Comparison of ENCODE assay signal across 8 cellular contexts in genomic region chr17:28916302-28916934, GRCh38. TPM values are rescaled to one million over a fixed set of nuclear protein-coding genes. Genes with fewer than 3 reads are reported as not detected.
DNase-seq lines count a peak whose midpoint lies in the region; ATAC-seq, FAIRE-seq and TF ChIP-seq lines count a peak whose summit lies in the region.

No MANE protein-coding gene starts in this region.

- CTCF ChIA-PET in GM10248 (lab: Yijun Ruan, JAX) (interaction anchor here (0.7 to 5.7 kb wide), 13 partner anchors 9 to 291 kb away, joined by 3 to 42 read pairs (median 7); partner anchors contain the start of genes DHRS13, FLOT2 and TLCD1), PC-3 (lab: Charles Lee) (no interaction called here), K562 (lab: Yijun Ruan, JAX; ENCODE audit: low intra/inter-chr PET ratio) (interaction anchor here (0.7 to 3.2 kb wide), 4 partner anchors 11 to 190 kb away, joined by 3 to 15 read pairs (median 3); partner anchors contain the start of gene TLCD1)

- H3K9me1 ChIP-seq in K562 (ENCODE audit: control insufficient read depth, insufficient read depth, low read length) = peaks cover 5% of the 10 kb centered on the region
- H3K9me1 ChIP-seq in keratinocyte (ENCODE audit: control insufficient read depth, extremely low read depth, insufficient read depth, low read length) = no peaks in the 10 kb centered on the region

- dilution Hi-C loops in keratinocyte (cut with MboI; ENCODE audit: extremely low pct_ligation_motif_present, low sequenced_read_pairs) = no loop called here

- FAIRE-seq in K562 (lab: Jason Lieb, UNC) (peak; percentile 87), keratinocyte (lab: Jason Lieb, UNC) (no peak)

- TF ChIP-seq RAD21 in K562 (CRISPR knock-in tag; conservative IDR thresholded peaks at IDR 0.05 in 1 of 2, IDR thresholded peaks at IDR 0.05 in 1 of 2) = peak; percentile 76 to 84

- no peak overlapping the region for H3K4me3 ChIP-seq in PC-3 (ENCODE audit: low read length)
- no peak overlapping the region for H3K4me3 ChIP-seq in K562
- no peak overlapping the region for H3K4me3 ChIP-seq in keratinocyte (ENCODE audit: control insufficient read depth in 2 of 3, extremely low read depth in 1 of 3, insufficient read depth in 2 of 3, low read depth in 1 of 3, low read length in 3 of 3)

- TF ChIP-seq CTCF in 22Rv1 (IDR thresholded peaks at IDR 0.05) (peak; percentile 83), GM10248 (IDR thresholded peaks at IDR 0.05; ENCODE audit: control extremely low read depth, extremely low read depth, low read depth, missing control alignments) (peak; percentile 68), PC-3 (conservative IDR thresholded peaks at IDR 0.05; ENCODE audit: low read depth, low read length) (peak; percentile 67), K562 (IDR thresholded peaks at IDR 0.05 in 2 of 3, conservative IDR thresholded peaks at IDR 0.05 in 1 of 3; ENCODE audit: insufficient read depth in 2 of 3, low read depth in 1 of 3, low read length in 3 of 3) (peak; percentile 73 to 82 (median 76)), keratinocyte (optimal IDR thresholded peaks at IDR 0.05 in 1 of 3, IDR thresholded peaks at IDR 0.05 in 1 of 3, conservative IDR thresholded peaks at IDR 0.05 in 1 of 3; ENCODE audit: extremely low read depth in 1 of 3, insufficient read depth in 2 of 3, low read length in 3 of 3) (peak; percentile 38 to 57 (median 54))

- H3F3A ChIP-seq in PC-3 (ENCODE audit: low read length, unreplicated experiment) = peaks cover 4% of the 10 kb centered on the region

- H3K27ac ChIP-seq in 22Rv1 (peak overlapping the region; percentile 22; the same call in 1 of the 2 replicates), PC-3 (ENCODE audit: low read length) (no peak overlapping the region), K562 (ENCODE audit: extremely low read depth, low read depth, low read length) (no peak overlapping the region; the same call in 2 of the 3 replicates), keratinocyte (ENCODE audit: control insufficient read depth, insufficient read depth, low read length) (no peak overlapping the region)

- no peaks in the 10 kb centered on the region for H3K9me2 ChIP-seq in PC-3 (replicated peaks; ENCODE audit: low read length)

- H3K79me2 ChIP-seq in PC-3 (ENCODE audit: low read length) (no peaks in the 10 kb centered on the region), K562 (ENCODE audit: control insufficient read depth, insufficient read depth, low read length) (peaks cover 5% of the 10 kb centered on the region; the same call in 1 of the 3 replicates), keratinocyte (ENCODE audit: control insufficient read depth, insufficient read depth, low read length) (no peaks in the 10 kb centered on the region)

- TF ChIP-seq EP300 in K562 (IDR thresholded peaks at IDR 0.05; ENCODE audit: low read length) = no peak

- DNase-seq in GM10248 (ENCODE audit: extremely low spot score) = no peak
- DNase-seq in PC-3 = no peak
- DNase-seq in K562 (ENCODE audit: extremely low read depth in 1 of 4, low spot score in 3 of 4) = peak in 2 of 4 experiments; percentile 44 to 73
- no peak for DNase-seq in keratinocyte (ENCODE audit: low read depth, low spot score)
- peak; percentile 42 for DNase-seq in stimulated activated naive CD8-positive, alpha-beta T cell treated with anti-CD3 and anti-CD28 coated beads, Interleukin-15, Interleukin-2, amounts not matched to agents 100 U/mL and 50 U/mL, for 24 hours
- no peak for DNase-seq in NCI-H2081 treated with DMSO at 0.1 percent for 48 hours (lab: John Stamatoyannopoulos, UW)

- intact Hi-C loops in PC-3 (cut with micrococcal nuclease) (no loop called here), K562 (cut with micrococcal nuclease) (loop anchor here (1.0 to 2.0 kb wide), 3 partner anchors 68 to 189 kb away; no protein-coding TSS in a partner anchor)

- H3K4me2 ChIP-seq in PC-3 (ENCODE audit: low read length) = no peak overlapping the region
- no peak overlapping the region for H3K4me2 ChIP-seq in K562 (ENCODE audit: insufficient read depth, low read length)
- no peak overlapping the region for H3K4me2 ChIP-seq in keratinocyte (ENCODE audit: control insufficient read depth, extremely low read depth, insufficient read depth, low read depth, low read length)

- H3K9me3 ChIP-seq in PC-3 (ENCODE audit: low read length) = no peaks in the 10 kb centered on the region
- H3K9me3 ChIP-seq in K562 (replicated peaks; ENCODE audit: control insufficient read depth, insufficient read depth, low read depth, low read length) = peaks cover 4% of the 10 kb centered on the region; the same call in 1 of the 2 replicates
- H3K9me3 ChIP-seq in keratinocyte (ENCODE audit: control insufficient read depth, low read depth, low read length) = peaks cover 6% of the 10 kb centered on the region

- H4K20me1 ChIP-seq in PC-3 (ENCODE audit: low read length) (no peaks in the 10 kb centered on the region), K562 (replicated peaks; ENCODE audit: control insufficient read depth, insufficient read depth, low read length) (peaks cover 5% of the 10 kb centered on the region), keratinocyte (ENCODE audit: control insufficient read depth, extremely low read depth, insufficient read depth, low read length) (no peaks in the 10 kb centered on the region)

- WGBS in K562 (ENCODE audit: insufficient coverage, low coverage, missing lambda C conversion rate) = 63% methylated on average over 6 of the region's 6 CpGs

- H3K36me3 ChIP-seq in PC-3 (ENCODE audit: low read depth, low read length) = peaks cover 59% of the 10 kb centered on the region
- peaks cover 92% of the 10 kb centered on the region for H3K36me3 ChIP-seq in K562 (ENCODE audit: control insufficient read depth, insufficient read depth, low read length)
- H3K36me3 ChIP-seq in keratinocyte (ENCODE audit: control insufficient read depth in 2 of 2, extremely low read depth in 1 of 2, insufficient read depth in 2 of 2, low read length in 2 of 2) = peaks cover 60 to 72% of the 10 kb centered on the region in 2 experiments

- ATAC-seq in PC-3 (peak; percentile 56), K562 (peak; percentile 82), HG03108 (IDR thresholded peaks at IDR 0.05; ENCODE audit: unreplicated experiment) (no peak)
- no peak for ATAC-seq in stimulated activated naive CD8-positive, alpha-beta T cell treated with anti-CD3 and anti-CD28 coated beads, Interleukin-15, Interleukin-2, amounts not matched to agents 100 U/mL and 50 U/mL, for 24 hours

- no peak for TF ChIP-seq POLR2A in K562 (conservative IDR thresholded peaks at IDR 0.05)

- in situ Hi-C loops in K562 (cut with MboI) = no loop called here

- no TSS peak for BruUV-seq in PC-3 (replicated peaks; lab: Mats Ljungman, UMichigan)
- no TSS peak for BruUV-seq in K562 (replicated peaks; lab: Mats Ljungman, UMichigan)

- H3K4me1 ChIP-seq in PC-3 (ENCODE audit: insufficient read depth, low read length) (no peaks in the 10 kb centered on the region), K562 (replicated peaks in 1 of 2; ENCODE audit: control insufficient read depth in 2 of 2, insufficient read depth in 2 of 2, low read length in 2 of 2) (peaks cover 17 to 18% of the 10 kb centered on the region in 2 experiments), keratinocyte (ENCODE audit: control insufficient read depth, extremely low read depth, insufficient read depth, low read length) (no peaks in the 10 kb centered on the region)

- H3K27me3 ChIP-seq in PC-3 (ENCODE audit: low read length) (no peaks in the 10 kb centered on the region), K562 (ENCODE audit: control insufficient read depth in 2 of 2, insufficient read depth in 2 of 2, low read length in 2 of 2) (no peaks in the 10 kb centered on the region), keratinocyte (ENCODE audit: control insufficient read depth, extremely low read depth, insufficient read depth, low read length) (no peaks in the 10 kb centered on the region)

- no peak overlapping the region for H3K9ac ChIP-seq in PC-3 (ENCODE audit: low read length)
- no peak overlapping the region for H3K9ac ChIP-seq in K562 (ENCODE audit: insufficient read depth in 1 of 2, low read depth in 2 of 2, low read length in 2 of 2)
- no peak overlapping the region for H3K9ac ChIP-seq in keratinocyte (ENCODE audit: control insufficient read depth, extremely low read depth, insufficient read depth, low read length)

- H2AFZ ChIP-seq in PC-3 (ENCODE audit: low read length) (no peak overlapping the region), K562 (ENCODE audit: low read depth, low read length) (no peak overlapping the region), keratinocyte (ENCODE audit: control insufficient read depth, low read length) (no peak overlapping the region)

- POLR2A ChIA-PET in GM10248 (lab: Yijun Ruan, JAX) = no interaction called here
- POLR2A ChIA-PET in PC-3 (lab: Charles Lee; ENCODE audit: unreplicated experiment) = interaction anchor here (0.6 to 0.7 kb wide), 2 partner anchors 13 to 35 kb away, joined by 4 to 5 read pairs; partner anchors contain the start of genes DHRS13 and PHF12
- POLR2A ChIA-PET in K562 (lab: Yijun Ruan, JAX) = interaction anchor here (1.1 to 3.7 kb wide), 5 partner anchors 10 to 269 kb away, joined by 3 to 14 read pairs (median 5); no protein-coding TSS in a partner anchor

RNA-seq across cellular contexts. Expression of gene DHRS13, which starts 13.5 kb away (rescaled TPM):
- total RNA-seq in PC-3 (2014; rRNA removed) = 4.9 and 5.1 TPM in 2 replicates
- total RNA-seq in K562 (2011; cell fraction: chromatin; rRNA removed; ENCODE audit: low replicate concordance) = 64.4 and 82.9 TPM in 2 replicates
- 76.9 and 79.7 TPM in 2 replicates for total RNA-seq in K562 (2011; cell fraction: nucleolus; rRNA removed)
- 79.7 and 82.1 TPM in 2 replicates for total RNA-seq in K562 (2011; cell fraction: nucleoplasm; rRNA removed)
- 52.3 and 56.7 TPM in 2 replicates for total RNA-seq in K562 (2014; rRNA removed)
- total RNA-seq in K562 (2014; rRNA removed; fragmentation: Illumina TruSeq; extraction: Trizol) = 21.5 and 25.2 TPM in 2 replicates
- 31.2 and 33.5 TPM in 2 replicates for total RNA-seq in K562 (2015; rRNA removed; fragmentation: Illumina TruSeq; extraction: Trizol)
- 39.5 and 42.4 TPM in 2 replicates for total RNA-seq in K562 (2021)
- 26.9 and 36.3 TPM in 2 replicates for polyA plus RNA-seq in K562 (2011; rRNA removed)
- 40.5 and 70.4 TPM in 2 replicates for polyA plus RNA-seq in K562 (2011; cell fraction: cytosol; rRNA removed)
- polyA plus RNA-seq in K562 (2011; cell fraction: nucleus; rRNA removed) = 24.6 and 32.8 TPM in 2 replicates
- polyA plus RNA-seq in K562 (2012) = 19.4 and 24.0 TPM in 2 replicates
- polyA plus RNA-seq in K562 (2014; fragmentation: Illumina TruSeq; extraction: Trizol) = 30.2 and 32.3 TPM in 2 replicates
- under 1 TPM in 1 of 2 experiments, not detected in 1; 0.32 TPM for polyA plus RNA-seq in K562 (2014; fragmentation: Nextera tagmentation; extraction: Ambion mirVana)
- polyA plus RNA-seq in K562 (2014; rRNA removed) = 44.9 and 53.3 TPM in 2 replicates
- polyA minus RNA-seq in K562 (2011; rRNA and poly(A)+ RNA removed) = 25.0 and 26.0 TPM in 2 replicates
- 14.7 and 20.7 TPM in 2 replicates for polyA minus RNA-seq in K562 (2011; cell fraction: cytosol; rRNA and poly(A)+ RNA removed)
- polyA minus RNA-seq in K562 (2011; cell fraction: nucleus; rRNA and poly(A)+ RNA removed) = 16.6 and 16.9 TPM in 2 replicates
- 1.7 to 4.0 TPM (median 3.4 TPM) in 3 replicates for polyA plus RNA-seq in keratinocyte
- polyA plus RNA-seq in keratinocyte (2011; ENCODE audit: low read depth) = 1.1 TPM
- polyA plus RNA-seq in keratinocyte (2011; cell fraction: cytosol; rRNA removed) = 1.9 TPM in 2 replicates
- 2.8 and 3.0 TPM in 2 replicates for polyA plus RNA-seq in keratinocyte (2011; cell fraction: nucleus; rRNA removed)
- polyA plus RNA-seq in keratinocyte (2012; ENCODE audit: low replicate concordance) = 1.0 and 2.6 TPM in 2 replicates
- 0.89 to 4.7 TPM (median 3.5 TPM) in 3 replicates for polyA minus RNA-seq in keratinocyte
- polyA minus RNA-seq in keratinocyte (2011; cell fraction: cytosol; rRNA and poly(A)+ RNA removed) = 1.3 TPM
- polyA minus RNA-seq in keratinocyte (2011; cell fraction: nucleus; rRNA and poly(A)+ RNA removed) = 0.70 and 0.95 TPM in 2 replicates

RNA-seq across cellular contexts. Expression of gene FLOT2, which starts 18.9 kb away (rescaled TPM):
- total RNA-seq in PC-3 (2014; rRNA removed) = 23.1 and 34.7 TPM in 2 replicates
- total RNA-seq in K562 (2011; cell fraction: chromatin; rRNA removed; ENCODE audit: low replicate concordance) = 71.3 and 104 TPM in 2 replicates
- total RNA-seq in K562 (2011; cell fraction: nucleolus; rRNA removed) = 66.8 and 70.7 TPM in 2 replicates
- total RNA-seq in K562 (2011; cell fraction: nucleoplasm; rRNA removed) = 69.2 and 74.4 TPM in 2 replicates
- total RNA-seq in K562 (2014; rRNA removed) = 41.7 and 47.7 TPM in 2 replicates
- 22.8 and 28.5 TPM in 2 replicates for total RNA-seq in K562 (2014; rRNA removed; fragmentation: Illumina TruSeq; extraction: Trizol)
- 38.1 and 40.6 TPM in 2 replicates for total RNA-seq in K562 (2015; rRNA removed; fragmentation: Illumina TruSeq; extraction: Trizol)
- total RNA-seq in K562 (2021) = 138 and 143 TPM in 2 replicates
- 90.8 and 99.7 TPM in 2 replicates for polyA plus RNA-seq in K562 (2011; rRNA removed)
- 118 and 151 TPM in 2 replicates for polyA plus RNA-seq in K562 (2011; cell fraction: cytosol; rRNA removed)
- polyA plus RNA-seq in K562 (2011; cell fraction: nucleus; rRNA removed) = 86.5 and 110 TPM in 2 replicates
- polyA plus RNA-seq in K562 (2012) = 106 and 168 TPM in 2 replicates
- polyA plus RNA-seq in K562 (2014; fragmentation: Illumina TruSeq; extraction: Trizol) = 87.8 and 95.5 TPM in 2 replicates
- 10 to 100 TPM; 17.5 to 30.1 TPM for polyA plus RNA-seq in K562 (2014; fragmentation: Nextera tagmentation; extraction: Ambion mirVana)
- 72.2 and 72.7 TPM in 2 replicates for polyA plus RNA-seq in K562 (2014; rRNA removed)
- polyA minus RNA-seq in K562 (2011; rRNA and poly(A)+ RNA removed) = 114 and 143 TPM in 2 replicates
- 86.6 and 88.6 TPM in 2 replicates for polyA minus RNA-seq in K562 (2011; cell fraction: cytosol; rRNA and poly(A)+ RNA removed)
- 16.2 and 18.3 TPM in 2 replicates for polyA minus RNA-seq in K562 (2011; cell fraction: nucleus; rRNA and poly(A)+ RNA removed)
- polyA plus RNA-seq in keratinocyte = 50.7 to 79.4 TPM (median 67.2 TPM) in 3 replicates
- 40.9 TPM for polyA plus RNA-seq in keratinocyte (2011; ENCODE audit: low read depth)
- 64.5 and 90.7 TPM in 2 replicates for polyA plus RNA-seq in keratinocyte (2011; cell fraction: cytosol; rRNA removed)
- 53.1 and 62.0 TPM in 2 replicates for polyA plus RNA-seq in keratinocyte (2011; cell fraction: nucleus; rRNA removed)
- 20.8 and 84.9 TPM in 2 replicates for polyA plus RNA-seq in keratinocyte (2012; ENCODE audit: low replicate concordance)
- 85.8 to 208 TPM (median 114 TPM) in 3 replicates for polyA minus RNA-seq in keratinocyte
- polyA minus RNA-seq in keratinocyte (2011; cell fraction: cytosol; rRNA and poly(A)+ RNA removed) = 87.1 TPM
- polyA minus RNA-seq in keratinocyte (2011; cell fraction: nucleus; rRNA and poly(A)+ RNA removed) = 20.3 and 33.7 TPM in 2 replicates

RNA-seq across cellular contexts. Expression of gene PHF12, which starts 34.9 kb away (rescaled TPM):
- total RNA-seq in PC-3 (2014; rRNA removed) = 20.6 and 25.0 TPM in 2 replicates
- 126 and 135 TPM in 2 replicates for total RNA-seq in K562 (2011; cell fraction: chromatin; rRNA removed; ENCODE audit: low replicate concordance)
- 70.4 and 78.8 TPM in 2 replicates for total RNA-seq in K562 (2011; cell fraction: nucleolus; rRNA removed)
- total RNA-seq in K562 (2011; cell fraction: nucleoplasm; rRNA removed) = 90.9 and 130 TPM in 2 replicates
- total RNA-seq in K562 (2014; rRNA removed) = 17.7 and 18.7 TPM in 2 replicates
- 8.2 and 8.3 TPM in 2 replicates for total RNA-seq in K562 (2014; rRNA removed; fragmentation: Illumina TruSeq; extraction: Trizol)
- total RNA-seq in K562 (2015; rRNA removed; fragmentation: Illumina TruSeq; extraction: Trizol) = 10.4 and 12.0 TPM in 2 replicates
- total RNA-seq in K562 (2021) = 24.0 and 31.3 TPM in 2 replicates
- 13.5 and 27.0 TPM in 2 replicates for polyA plus RNA-seq in K562 (2011; rRNA removed)
- polyA plus RNA-seq in K562 (2011; cell fraction: cytosol; rRNA removed) = 17.1 and 19.2 TPM in 2 replicates
- polyA plus RNA-seq in K562 (2011; cell fraction: nucleus; rRNA removed) = 115 and 157 TPM in 2 replicates
- polyA plus RNA-seq in K562 (2012) = 27.6 and 28.9 TPM in 2 replicates
- polyA plus RNA-seq in K562 (2014; fragmentation: Illumina TruSeq; extraction: Trizol) = 19.9 and 21.4 TPM in 2 replicates
- 1 to 10 TPM in 1 of 2 experiments, under 1 TPM in 1; 0.82 to 1.1 TPM for polyA plus RNA-seq in K562 (2014; fragmentation: Nextera tagmentation; extraction: Ambion mirVana)
- 21.5 and 21.8 TPM in 2 replicates for polyA plus RNA-seq in K562 (2014; rRNA removed)
- 18.1 and 18.7 TPM in 2 replicates for polyA minus RNA-seq in K562 (2011; rRNA and poly(A)+ RNA removed)
- polyA minus RNA-seq in K562 (2011; cell fraction: cytosol; rRNA and poly(A)+ RNA removed) = 12.2 and 15.7 TPM in 2 replicates
- polyA minus RNA-seq in K562 (2011; cell fraction: nucleus; rRNA and poly(A)+ RNA removed) = 23.6 and 27.0 TPM in 2 replicates
- polyA plus RNA-seq in keratinocyte = 7.1 to 16.1 TPM (median 9.6 TPM) in 3 replicates
- polyA plus RNA-seq in keratinocyte (2011; ENCODE audit: low read depth) = 17.2 TPM
- polyA plus RNA-seq in keratinocyte (2011; cell fraction: cytosol; rRNA removed) = 7.7 and 14.6 TPM in 2 replicates
- polyA plus RNA-seq in keratinocyte (2011; cell fraction: nucleus; rRNA removed) = 34.3 and 36.9 TPM in 2 replicates
- 9.8 and 13.6 TPM in 2 replicates for polyA plus RNA-seq in keratinocyte (2012; ENCODE audit: low replicate concordance)
- polyA minus RNA-seq in keratinocyte = 13.8 to 92.4 TPM (median 17.2 TPM) in 3 replicates
- polyA minus RNA-seq in keratinocyte (2011; cell fraction: cytosol; rRNA and poly(A)+ RNA removed) = 14.6 TPM
- 16.5 and 29.5 TPM in 2 replicates for polyA minus RNA-seq in keratinocyte (2011; cell fraction: nucleus; rRNA and poly(A)+ RNA removed)

Comparison
In these comparisons a context has a peak if more than half of its experiments do, and no peak if none do; other contexts are left out.
1. ATAC-seq: peak in PC-3 (single experiment) and K562 (single experiment); none in stimulated activated naive CD8-positive, alpha-beta T cell treated with anti-CD3 and anti-CD28 coated beads, Interleukin-15, Interleukin-2, amounts not matched to agents 100 U/mL and 50 U/mL, for 24 hours (single experiment) and HG03108 (single experiment).
2. Peak in every context shown above with its lines, with median percentiles within 50 percentile points of each other: CTCF ChIP-seq.